Comparison of ENCODE assay signal across 1 cellular context in genomic region chr17:63786961-63787711, GRCh38.
TF ChIP-seq lines count a peak whose summit lies in the region.

No MANE protein-coding gene starts in this region.

TF ChIP-seq in HCT116, 20 proteins besides CTCF, POLR2A, EP300 and RAD21:
- TF ChIP-seq TCF7L2 (IDR thresholded peaks at IDR 0.05; ENCODE audit: borderline replicate concordance, extremely low read depth, insufficient read depth, insufficient read length) (no peak), POLR2AphosphoS5 (IDR thresholded peaks at IDR 0.05; ENCODE audit: low read depth, low read length) (no peak), ZFX (IDR thresholded peaks at IDR 0.05) (no peak), YY1 (IDR thresholded peaks at IDR 0.05; ENCODE audit: extremely low read depth, insufficient replicate concordance, low read depth, low read length) (no peak), SRF (IDR thresholded peaks at IDR 0.05; ENCODE audit: low read depth) (no peak), FOSL1 (IDR thresholded peaks at IDR 0.05; ENCODE audit: low read depth) (peak; percentile 60), ATF3 (IDR thresholded peaks at IDR 0.05) (no peak), ELF1 (IDR thresholded peaks at IDR 0.05; ENCODE audit: borderline replicate concordance, low read depth) (no peak), SP1 (IDR thresholded peaks at IDR 0.05; ENCODE audit: low read depth) (peak; percentile 50), CBX3 (IDR thresholded peaks at IDR 0.05; ENCODE audit: low read depth) (0 out of 2 replicates have a peak, but pooled peaks have one; percentile 24)
